Comparison of ENCODE assay signal across 8 cellular contexts in genomic region chr19:36605101-36605838, GRCh38. TPM values are rescaled to one million over a fixed set of nuclear protein-coding genes. Genes with fewer than 3 reads are reported as not detected.
DNase-seq lines count a peak whose midpoint lies in the region; ATAC-seq and TF ChIP-seq lines count a peak whose summit lies in the region.

ZNF382 (plus strand) TSS chr19:36605313; CDS start chr19:36609915, 4,602 bp downstream.

- WGBS in H9 (ENCODE audit: extremely low coverage, insufficient read length, low lambda C conversion rate) = no CpG with 5 or more reads among the region's 72 CpGs
- 1 to 2% methylated on average over 63 to 72 of the region's 72 CpGs for WGBS in lung, 2 donors

- H3K4ac ChIP-seq in H9 (ENCODE audit: low read depth, low read length) = no peak within 1 kb of the TSS

- no peak within 1 kb of the TSS for H3T11ph ChIP-seq in H9 (ENCODE audit: low read length)

- TF ChIP-seq CTCF in H9 (conservative IDR thresholded peaks at IDR 0.05) = no peak
- TF ChIP-seq CTCF in lung (IDR thresholded peaks at IDR 0.05; ENCODE audit: control extremely low read depth, extremely low read depth) = no peak

- no peak within 1 kb of the TSS for H2BK15ac ChIP-seq in H9 (ENCODE audit: low read depth, low read length)

- no peaks in the 10 kb centered on the region for H3K23me2 ChIP-seq in H9 (ENCODE audit: insufficient read length, low read depth, low read length, poor library complexity, severe bottlenecking)

- peaks cover 0 to 12% of the 10 kb centered on the region in 2 donors for H3K36me3 ChIP-seq in lung (ENCODE audit: control insufficient read depth in 2 of 2, insufficient read depth in 2 of 2, low read length in 2 of 2)

- peak within 1 kb of the TSS; percentile 79 for H3K4me2 ChIP-seq in H9 (ENCODE audit: insufficient read depth, insufficient read length, low read length)

- no peak within 1 kb of the TSS for H2BK5ac ChIP-seq in H9 (ENCODE audit: insufficient read length, low read length)

- peak; percentile 74 for DNase-seq in ELR (ENCODE audit: low read depth)
- peak; percentile 64 for DNase-seq in H9
- peak; percentile 68 for DNase-seq in NCI-H2029 (lab: John Stamatoyannopoulos, UW)
- peak; percentile 90 for DNase-seq in activated CD4-positive, alpha-beta memory T cell treated with anti-CD3 and anti-CD28 coated beads for 36 hours
- peak; percentile 83 for DNase-seq in ecto neural progenitor cell (ENCODE audit: low spot score)
- DNase-seq in lung (ENCODE audit: low spot score) = peak; percentile 55
- DNase-seq in stimulated activated CD4-positive, alpha-beta T cell treated with anti-CD3 and anti-CD28 coated beads, TNF-alpha, amount 100 ng/mL, for 1 hour (ENCODE audit: low read depth in 3 of 3, low spot score in 1 of 3) = peak; percentile 71 to 87 (median 72)
- no peak for DNase-seq in NCI-H1930 (lab: John Stamatoyannopoulos, UW)

- ATAC-seq in lung (ENCODE audit: insufficient read depth, low FRiP score) = peak; percentile 89

- POLR2A ChIA-PET in activated CD4-positive, alpha-beta memory T cell treated with anti-CD3 and anti-CD28 coated beads for 36 hours (lab: Charles Lee) = interaction anchor here (0.6 to 1.9 kb wide), 9 partner anchors 32 to 862 kb away, joined by 3 to 20 read pairs (median 5); partner anchors contain the start of genes ZFP14, ZNF146, ZNF345 and ZNF420

- H3K36me3 Mint-ChIP-seq in H9 (ENCODE audit: insufficient read depth in 1 of 3, low read depth in 3 of 3) = peaks cover 13 to 21% (median 15%) of the 10 kb centered on the region in 3 experiments
- peaks cover 42% of the 10 kb centered on the region for H3K36me3 Mint-ChIP-seq in activated CD4-positive, alpha-beta memory T cell treated with anti-CD3 and anti-CD28 coated beads for 36 hours

- no peaks in the 10 kb centered on the region for H3K27me3 ChIP-seq in H9 (ENCODE audit: insufficient read depth, low read length)
- no peaks in the 10 kb centered on the region for H3K27me3 ChIP-seq in lung (ENCODE audit: control insufficient read depth, insufficient read depth)

- H3K27ac Mint-ChIP-seq in H9 = peak within 1 kb of the TSS in 2 of 3 experiments; percentile 2 to 37; a peak in 2 of 7 replicates
- H3K27ac Mint-ChIP-seq in activated CD4-positive, alpha-beta memory T cell treated with anti-CD3 and anti-CD28 coated beads for 36 hours = peak within 1 kb of the TSS; percentile 95

- H3K23ac ChIP-seq in H9 (ENCODE audit: insufficient read length, low read depth, low read length) = no peak within 1 kb of the TSS

- H2AFZ ChIP-seq in H9 (ENCODE audit: low read length) = no peak within 1 kb of the TSS

- CTCF ChIA-PET in activated CD4-positive, alpha-beta memory T cell treated with anti-CD3 and anti-CD28 coated beads for 36 hours (lab: Charles Lee) = interaction anchor here (0.8 to 1.2 kb wide), 4 partner anchors 116 to 955 kb away, joined by 3 to 4 read pairs (median 3); partner anchors contain the start of genes ZNF146, ZNF565 and ZNF566

- H3K4me3 ChIP-seq in lung = peak within 1 kb of the TSS; percentile 59

- H3K4me1 ChIP-seq in H9 (ENCODE audit: insufficient read depth, low read length) = no peaks in the 10 kb centered on the region; the same call in 1 of the 2 replicates
- H3K4me1 ChIP-seq in lung (ENCODE audit: control insufficient read depth in 2 of 2, insufficient read depth in 2 of 2, low read length in 2 of 2) = peaks cover 3 to 6% of the 10 kb centered on the region in 2 donors

- H3K18ac ChIP-seq in H9 (ENCODE audit: insufficient read length, low read depth, low read length) = no peak within 1 kb of the TSS

- peaks cover 12 to 13% of the 10 kb centered on the region in 2 experiments for H3K4me1 Mint-ChIP-seq in H9
- peaks cover 24% of the 10 kb centered on the region for H3K4me1 Mint-ChIP-seq in activated CD4-positive, alpha-beta memory T cell treated with anti-CD3 and anti-CD28 coated beads for 36 hours (ENCODE audit: low read depth)

- H3K4me3 Mint-ChIP-seq in H9 = peak within 1 kb of the TSS; percentile 80 to 88
- peak within 1 kb of the TSS; percentile 92 for H3K4me3 Mint-ChIP-seq in activated CD4-positive, alpha-beta memory T cell treated with anti-CD3 and anti-CD28 coated beads for 36 hours

- H3K27ac ChIP-seq in H9 (ENCODE audit: insufficient read length, low read depth, low read length) (no peak within 1 kb of the TSS), lung (ENCODE audit: low read depth in 1 of 2, low read length in 1 of 2) (peak within 1 kb of the TSS; percentile 72 to 88)

- intact Hi-C loops in activated CD4-positive, alpha-beta memory T cell treated with anti-CD3 and anti-CD28 coated beads for 36 hours (cut with micrococcal nuclease) = loop anchor here (1.0 to 10.0 kb wide), 6 partner anchors 77 to 390 kb away; partner anchors contain the start of genes ZNF146, ZNF260, ZNF345 and ZNF565

- peak within 1 kb of the TSS; percentile 67; the same call in 1 of the 2 replicates for H3K14ac ChIP-seq in H9 (ENCODE audit: insufficient read depth, low read length)

- no peaks in the 10 kb centered on the region for H3K79me1 ChIP-seq in H9 (ENCODE audit: insufficient read depth, low read depth, low read length, poor library complexity, severe bottlenecking)

- no peak within 1 kb of the TSS for H2BK12ac ChIP-seq in H9 (ENCODE audit: insufficient read length, low read depth, low read length)

- peaks cover 0 to 10% of the 10 kb centered on the region in 2 experiments; a peak in 3 of 5 replicates for H3K9me3 Mint-ChIP-seq in H9
- peaks cover 22% of the 10 kb centered on the region for H3K9me3 Mint-ChIP-seq in activated CD4-positive, alpha-beta memory T cell treated with anti-CD3 and anti-CD28 coated beads for 36 hours

- no peak within 1 kb of the TSS for H4K91ac ChIP-seq in H9 (ENCODE audit: insufficient read length, low read depth, low read length)

- H2BK20ac ChIP-seq in H9 (ENCODE audit: low read depth, low read length, poor library complexity, severe bottlenecking) = no peak within 1 kb of the TSS

- H4K20me1 ChIP-seq in H9 (ENCODE audit: control insufficient read depth, insufficient read depth, insufficient read length) = no peaks in the 10 kb centered on the region

- no peak within 1 kb of the TSS for H4K8ac ChIP-seq in H9 (replicated peaks; ENCODE audit: insufficient read length, low read depth, low read length)

- no peaks in the 10 kb centered on the region for H3K79me2 ChIP-seq in H9 (ENCODE audit: insufficient read depth, low read length)

- no peak within 1 kb of the TSS for H4K5ac ChIP-seq in H9 (ENCODE audit: insufficient read length, low read depth, low read length)

- H2AK5ac ChIP-seq in H9 (ENCODE audit: insufficient read length, low read length) = no peak within 1 kb of the TSS

- H3K9ac ChIP-seq in H9 (ENCODE audit: extremely low read depth, insufficient read length, low read length) = peak within 1 kb of the TSS; percentile 20

- peaks cover 8% of the 10 kb centered on the region for H3K27me3 Mint-ChIP-seq in H9 (ENCODE audit: low read depth)
- no peaks in the 10 kb centered on the region for H3K27me3 Mint-ChIP-seq in activated CD4-positive, alpha-beta memory T cell treated with anti-CD3 and anti-CD28 coated beads for 36 hours

- H3K9me3 ChIP-seq in H9 (ENCODE audit: control insufficient read depth, low read depth, low read length) (no peaks in the 10 kb centered on the region), lung (ENCODE audit: control insufficient read depth in 2 of 2, insufficient read depth in 1 of 2, low read length in 1 of 2) (peaks cover 0 to 19% of the 10 kb centered on the region in 2 donors)

- no peak within 1 kb of the TSS for H2BK120ac ChIP-seq in H9 (ENCODE audit: low read depth, low read length, poor library complexity, severe bottlenecking)

- H3K56ac ChIP-seq in H9 (ENCODE audit: insufficient read length, low read depth, low read length) = no peak within 1 kb of the TSS

RNA-seq across cellular contexts. Expression of gene ZNF382, which starts in this region (rescaled TPM):
- total RNA-seq in H9 (2021) (10.8 TPM in 2 replicates), lung (10 to 100 TPM in 1 of 2 donors, 1 to 10 TPM in 1; 6.7 to 16.9 TPM)
- 10 to 100 TPM; 10.9 to 14.8 TPM for total RNA-seq in activated CD4-positive, alpha-beta memory T cell treated with anti-CD3 and anti-CD28 coated beads for 36 hours
- polyA plus RNA-seq in lung = 1 to 10 TPM in 1 of 2 donors, under 1 TPM in 1; 0.93 to 1.2 TPM

Comparison
In these comparisons a context has a peak if more than half of its experiments do, and no peak if none do; other contexts are left out.
1. DNase-seq: peak in ELR (single experiment), H9 (single experiment), NCI-H2029 (single experiment), activated CD4-positive, alpha-beta memory T cell treated with anti-CD3 and anti-CD28 coated beads for 36 hours (single experiment), ecto neural progenitor cell (single experiment), lung (single experiment) and stimulated activated CD4-positive, alpha-beta T cell treated with anti-CD3 and anti-CD28 coated beads, TNF-alpha, amount 100 ng/mL, for 1 hour (3 of 3); none in NCI-H1930 (0 of 2).